Comparison of ENCODE assay signal across 8 cellular contexts in the genomic region with DNA sequence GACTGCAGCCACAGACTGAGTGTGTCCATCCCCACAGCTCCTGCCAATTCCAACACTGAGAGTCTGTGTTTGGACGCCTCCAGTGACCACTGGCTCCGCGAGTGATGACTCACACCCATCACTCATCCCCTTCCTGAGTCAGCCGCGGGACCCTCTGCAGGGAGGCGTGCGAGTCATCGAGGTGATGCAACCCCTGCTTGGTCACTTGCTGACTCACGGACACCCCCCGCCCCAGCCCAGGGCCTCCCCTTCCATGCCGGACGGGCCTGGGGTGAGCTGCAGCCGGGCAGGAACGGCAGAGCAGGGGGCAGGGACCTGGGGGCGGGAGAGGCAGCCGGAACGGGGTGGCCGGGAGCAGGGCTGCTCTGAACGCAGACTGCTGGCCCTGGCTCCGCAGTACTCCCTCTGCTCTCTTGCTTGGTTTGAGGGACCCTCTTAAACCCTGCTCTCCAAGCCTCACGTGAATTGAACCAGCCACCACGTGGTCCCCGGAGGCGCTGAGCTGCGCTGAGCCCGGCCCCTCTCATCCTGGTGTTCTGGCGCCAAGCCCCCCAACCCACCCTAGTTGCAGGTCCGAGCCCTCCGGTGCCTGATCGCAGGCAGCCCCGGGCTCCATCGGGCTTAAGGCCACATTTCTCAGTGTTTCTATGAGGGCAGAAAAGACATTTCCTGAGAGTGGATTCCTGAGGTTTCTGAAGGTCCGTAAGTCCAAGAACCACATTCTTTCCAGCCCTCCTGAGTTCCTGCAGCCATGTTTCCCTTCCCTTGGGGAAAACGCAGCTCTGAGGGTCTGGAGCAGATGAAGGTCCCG. TPM values are rescaled to one million over a fixed set of nuclear protein-coding genes. Genes with fewer than 3 reads are reported as not detected.
DNase-seq lines count a peak whose midpoint lies in the region; ATAC-seq lines count a peak whose summit lies in the region.

No MANE protein-coding gene starts in this region.

- no peaks in the 10 kb centered on the region for H3K9me3 Mint-ChIP-seq in activated CD4-positive, alpha-beta T cell treated with anti-CD3 and anti-CD28 coated beads, Interleukin-2, amount 10 ng/mL, durations not matched to agents 7 days and 5 days

- peak overlapping the region; percentile 28 for H3K4me3 ChIP-seq in adipocyte (ENCODE audit: low read length)

- DNase-seq in AG08396 (ENCODE audit: low spot score) (peak; percentile 96), HT1080 (ENCODE audit: low read depth) (peak; percentile 99), adipocyte (ENCODE audit: low read depth) (peak; percentile 99), left ventricle myocardium superior (peak; percentile 88), sciatic nerve (ENCODE audit: low spot score) (peak; percentile 90), DMS153 (lab: John Stamatoyannopoulos, UW) (no peak)
- DNase-seq in activated CD4-positive, alpha-beta T cell treated with anti-CD3 and anti-CD28 coated beads, Interleukin-2, amount 10 ng/mL, durations not matched to agents 7 days and 5 days = no peak

- peaks cover 8% of the 10 kb centered on the region for H3K27me3 Mint-ChIP-seq in activated CD4-positive, alpha-beta T cell treated with anti-CD3 and anti-CD28 coated beads, Interleukin-2, amount 10 ng/mL, durations not matched to agents 7 days and 5 days

- POLR2A ChIA-PET in activated CD4-positive, alpha-beta T cell treated with anti-CD3 and anti-CD28 coated beads, Interleukin-2, amount 10 ng/mL, durations not matched to agents 7 days and 5 days (lab: Charles Lee) = no interaction called here

- H3K9ac ChIP-seq in adipocyte (ENCODE audit: low read length) = peak overlapping the region; percentile 84

- H3K4me1 ChIP-seq in adipocyte (ENCODE audit: control insufficient read depth, insufficient read depth, low read length) = peaks cover 67% of the 10 kb centered on the region

- ATAC-seq in left ventricle myocardium superior (peak; percentile 90), sciatic nerve (peak; percentile 84), HG03442 (IDR thresholded peaks at IDR 0.05; ENCODE audit: unreplicated experiment) (no peak)

- H3K27me3 ChIP-seq in adipocyte (replicated peaks; ENCODE audit: control insufficient read depth, insufficient read depth, low read length) = no peaks in the 10 kb centered on the region

- no peak overlapping the region for H3K27ac Mint-ChIP-seq in activated CD4-positive, alpha-beta T cell treated with anti-CD3 and anti-CD28 coated beads, Interleukin-2, amount 10 ng/mL, durations not matched to agents 7 days and 5 days

- no peak overlapping the region for H3K4me3 Mint-ChIP-seq in activated CD4-positive, alpha-beta T cell treated with anti-CD3 and anti-CD28 coated beads, Interleukin-2, amount 10 ng/mL, durations not matched to agents 7 days and 5 days

- H3K36me3 Mint-ChIP-seq in activated CD4-positive, alpha-beta T cell treated with anti-CD3 and anti-CD28 coated beads, Interleukin-2, amount 10 ng/mL, durations not matched to agents 7 days and 5 days (ENCODE audit: low read depth) = peaks cover 2% of the 10 kb centered on the region

- no peaks in the 10 kb centered on the region for H3K36me3 ChIP-seq in adipocyte (ENCODE audit: control insufficient read depth, insufficient read depth, low read length, severe bottlenecking)

- no peaks in the 10 kb centered on the region for H3K9me3 ChIP-seq in adipocyte (ENCODE audit: control insufficient read depth, low read length)

- CTCF ChIA-PET in activated CD4-positive, alpha-beta T cell treated with anti-CD3 and anti-CD28 coated beads, Interleukin-2, amount 10 ng/mL, durations not matched to agents 7 days and 5 days (lab: Charles Lee) = no interaction called here

- H3K4me1 Mint-ChIP-seq in activated CD4-positive, alpha-beta T cell treated with anti-CD3 and anti-CD28 coated beads, Interleukin-2, amount 10 ng/mL, durations not matched to agents 7 days and 5 days = no peaks in the 10 kb centered on the region

- intact Hi-C loops in left ventricle myocardium superior (cut with micrococcal nuclease) = no loop called here
- intact Hi-C loops in sciatic nerve (cut with DNase I) = no loop called here

RNA-seq across cellular contexts. Expression of gene FGFRL1, which starts 32.4 kb away (rescaled TPM):
- 49.4 and 62.9 TPM in 2 replicates for total RNA-seq in HT1080 (2014; rRNA removed; shearing (Covaris generic))
- polyA plus RNA-seq in HT1080 (2015; cell fraction: cytosol; rRNA removed) = 86.5 and 101 TPM in 2 replicates
- polyA plus RNA-seq in HT1080 (2015; cell fraction: nucleus; rRNA removed) = 56.2 and 64.1 TPM in 2 replicates
- total RNA-seq in left ventricle myocardium superior (26.6 TPM), sciatic nerve (16.6 TPM)
- 10 to 100 TPM; 10.5 to 10.6 TPM for total RNA-seq in activated CD4-positive, alpha-beta T cell treated with anti-CD3 and anti-CD28 coated beads, Interleukin-2, amount 10 ng/mL, durations not matched to agents 7 days and 5 days

RNA-seq across cellular contexts. Expression of gene SLC26A1, which starts 50.7 kb away (rescaled TPM):
- 0.13 and 0.27 TPM in 2 replicates for total RNA-seq in HT1080 (2014; rRNA removed; shearing (Covaris generic))
- polyA plus RNA-seq in HT1080 (2015; cell fraction: cytosol; rRNA removed) = 0.06 TPM in 1 of 2 replicates, not detected in the other
- 0.17 and 0.22 TPM in 2 replicates for polyA plus RNA-seq in HT1080 (2015; cell fraction: nucleus; rRNA removed)
- not detected for total RNA-seq in left ventricle myocardium superior
- total RNA-seq in sciatic nerve = 0.45 TPM
- under 1 TPM; 0.17 to 0.48 TPM for total RNA-seq in activated CD4-positive, alpha-beta T cell treated with anti-CD3 and anti-CD28 coated beads, Interleukin-2, amount 10 ng/mL, durations not matched to agents 7 days and 5 days

RNA-seq across cellular contexts. Expression of gene IDUA, which starts 57.0 kb away (rescaled TPM):
- total RNA-seq in HT1080 (2014; rRNA removed; shearing (Covaris generic)) = 8.2 and 10.1 TPM in 2 replicates
- 5.1 and 5.3 TPM in 2 replicates for polyA plus RNA-seq in HT1080 (2015; cell fraction: cytosol; rRNA removed)
- polyA plus RNA-seq in HT1080 (2015; cell fraction: nucleus; rRNA removed) = 102 and 103 TPM in 2 replicates
- total RNA-seq in left ventricle myocardium superior = 8.7 TPM
- total RNA-seq in sciatic nerve = 36.7 TPM
- 10 to 100 TPM; 35.0 to 43.3 TPM for total RNA-seq in activated CD4-positive, alpha-beta T cell treated with anti-CD3 and anti-CD28 coated beads, Interleukin-2, amount 10 ng/mL, durations not matched to agents 7 days and 5 days

Comparison
In these comparisons a context has a peak if more than half of its experiments do, and no peak if none do; other contexts are left out.
1. DNase-seq: peak in AG08396 (single experiment), HT1080 (single experiment), adipocyte (single experiment), left ventricle myocardium superior (single experiment) and sciatic nerve (single experiment); none in activated CD4-positive, alpha-beta T cell treated with anti-CD3 and anti-CD28 coated beads, Interleukin-2, amount 10 ng/mL, durations not matched to agents 7 days and 5 days (single experiment) and DMS153 (single experiment).